7 cellular contexts compared by ENCODE assay signal in genomic region chr7:107354639-107355038, GRCh38.
"Had no signal": no experiment of that assay in that cellular context is flagged by ENCODE, and none has a peak within 500 bp of the region (broad histone marks: within the 10 kb centered on the region; RNA-seq: fewer than 3 reads in every experiment).

No MANE protein-coding gene starts in this region.

- H3K4me1 ChIP-seq: HAP-1 had no signal

- H3K4me3 ChIP-seq: HAP-1 had no signal

- DNase-seq: GOT3, H7, Kasumi-1, KG1 had no signal

- H3K36me3 ChIP-seq: HAP-1 had no signal

- H3K9me3 ChIP-seq: HAP-1 had no signal

- FAIRE-seq: HTR-8/SVneo had no signal

- ATAC-seq: HCT116 had no signal
